1 cellular context compared by ENCODE assay signal in genomic region chr2:216888907-216889622, GRCh38.
TF ChIP-seq lines count a peak whose summit lies in the region.

No MANE protein-coding gene starts in this region.

TF ChIP-seq in GM23338, 12 proteins besides CTCF, POLR2A, EP300 and RAD21 (continued from another document):
- peak; percentile 51 for TF ChIP-seq ZNF462 (CRISPR knock-in tag; IDR thresholded peaks at IDR 0.05)
- TF ChIP-seq EZH2phosphoT487 (IDR thresholded peaks at IDR 0.05; ENCODE audit: unreplicated experiment): no peak
- no peak for TF ChIP-seq NANOG (IDR thresholded peaks at IDR 0.05; ENCODE audit: borderline replicate concordance)
